In the genomic region with DNA sequence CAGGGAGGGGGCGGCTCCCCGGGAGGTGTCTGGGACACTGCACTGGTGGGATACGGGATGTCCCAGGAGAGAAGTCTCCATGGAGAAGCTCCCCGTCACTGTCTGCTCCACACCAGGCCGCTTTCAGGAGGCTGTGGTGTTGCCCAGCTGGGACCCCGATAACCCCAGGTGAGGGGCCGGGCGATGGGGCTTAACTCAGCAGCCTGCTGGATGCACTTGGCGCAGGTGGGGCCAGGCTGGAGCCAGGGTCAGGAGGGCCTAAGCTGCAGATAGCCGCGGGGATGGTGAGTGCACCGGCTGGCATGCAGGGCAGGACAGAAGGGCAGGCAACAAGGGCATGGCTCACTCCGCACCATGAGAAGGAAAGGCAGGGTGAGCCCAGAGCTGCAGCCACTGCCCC, we compare ENCODE assay signal across 20 cellular contexts.
"Had no signal": no experiment of that assay in that cellular context is flagged by ENCODE, and none has a peak within 500 bp of the region (broad histone marks: within the 10 kb centered on the region; RNA-seq: fewer than 3 reads in every experiment).

No MANE protein-coding gene starts in this region.

- H3K27me3 ChIP-seq: gastrocnemius medialis, ovary, testis, tibial nerve had no signal

- H3K36me3 Mint-ChIP-seq: naive thymus-derived CD8-positive, alpha-beta T cell; stimulated activated memory B cell treated with anti-CD40 and anti-IgM and Interleukin-4, amounts not matched to agents 10 μg/mL and 1 μg/mL and 100 μg/mL, for 72 hours had no signal

- H3K9me3 Mint-ChIP-seq: dendritic cell treated with granulocyte-macrophage colony-stimulating factor and Interleukin-4, amounts not matched to agents 40 ng/mL and 50 ng/mL, for 4 days; stimulated activated naive CD8-positive, alpha-beta T cell treated with anti-CD3 and anti-CD28 coated beads, Interleukin-15, Interleukin-2, amounts not matched to agents 100 ng/mL and 50 ng/mL, for 24 hours had no signal

- H3K4me1 Mint-ChIP-seq: naive thymus-derived CD8-positive, alpha-beta T cell; stimulated activated memory B cell treated with anti-CD40 and anti-IgM and Interleukin-4, amounts not matched to agents 10 μg/mL and 1 μg/mL and 100 μg/mL, for 72 hours had no signal

- H3K27ac Mint-ChIP-seq: dendritic cell treated with granulocyte-macrophage colony-stimulating factor and Interleukin-4, amounts not matched to agents 40 ng/mL and 50 ng/mL, for 4 days; effector memory CD8-positive, alpha-beta T cell; naive thymus-derived CD8-positive, alpha-beta T cell; stimulated activated memory B cell treated with anti-CD40 and anti-IgM and Interleukin-4, amounts not matched to agents 10 μg/mL and 1 μg/mL and 100 μg/mL, for 72 hours; stimulated activated naive CD8-positive, alpha-beta T cell treated with anti-CD3 and anti-CD28 coated beads, Interleukin-15, Interleukin-2, amounts not matched to agents 100 ng/mL and 50 ng/mL, for 24 hours had no signal

- H3K9me3 ChIP-seq: esophagus muscularis mucosa, gastrocnemius medialis, ovary, testis, tibial nerve had no signal

- H3K36me3 ChIP-seq: esophagus muscularis mucosa, gastrocnemius medialis, ovary, tibial nerve had no signal

- DNase-seq: caudate nucleus; effector memory CD8-positive, alpha-beta T cell; gastrocnemius medialis; left colon; left ventricle myocardium superior; mammary epithelial cell; naive thymus-derived CD8-positive, alpha-beta T cell; ovary; right cardiac atrium; stimulated activated CD4-positive, alpha-beta T cell treated with anti-CD3 and anti-CD28 coated beads, Interleukin-4, amount 100 ng/mL, for 1 hour; stimulated activated CD8-positive, alpha-beta memory T cell treated with anti-CD3 and anti-CD28 coated beads, Interleukin-4, amount 100 ng/mL, for 48 hours; testis had no signal

- H3K27me3 Mint-ChIP-seq: dendritic cell treated with granulocyte-macrophage colony-stimulating factor and Interleukin-4, amounts not matched to agents 40 ng/mL and 50 ng/mL, for 4 days; effector memory CD8-positive, alpha-beta T cell; naive thymus-derived CD8-positive, alpha-beta T cell; stimulated activated memory B cell treated with anti-CD40 and anti-IgM and Interleukin-4, amounts not matched to agents 10 μg/mL and 1 μg/mL and 100 μg/mL, for 72 hours; stimulated activated naive CD8-positive, alpha-beta T cell treated with anti-CD3 and anti-CD28 coated beads, Interleukin-15, Interleukin-2, amounts not matched to agents 100 ng/mL and 50 ng/mL, for 24 hours had no signal

- H3K4me3 Mint-ChIP-seq: dendritic cell treated with granulocyte-macrophage colony-stimulating factor and Interleukin-4, amounts not matched to agents 40 ng/mL and 50 ng/mL, for 4 days; effector memory CD8-positive, alpha-beta T cell; naive thymus-derived CD8-positive, alpha-beta T cell; stimulated activated memory B cell treated with anti-CD40 and anti-IgM and Interleukin-4, amounts not matched to agents 10 μg/mL and 1 μg/mL and 100 μg/mL, for 72 hours; stimulated activated naive CD8-positive, alpha-beta T cell treated with anti-CD3 and anti-CD28 coated beads, Interleukin-15, Interleukin-2, amounts not matched to agents 100 ng/mL and 50 ng/mL, for 24 hours had no signal

- H3K4me3 ChIP-seq: esophagus muscularis mucosa, gastrocnemius medialis, mucosa of descending colon, ovary, smooth muscle cell, testis, tibial nerve had no signal

- H3K27ac ChIP-seq: epithelial cell of prostate, esophagus muscularis mucosa, gastrocnemius medialis, ovary, testis, tibial nerve had no signal

- H3K4me1 ChIP-seq: esophagus muscularis mucosa, gastrocnemius medialis, testis, tibial nerve had no signal

- ATAC-seq: effector memory CD8-positive, alpha-beta T cell; gastrocnemius medialis; left colon; left ventricle myocardium superior; mucosa of descending colon; naive thymus-derived CD8-positive, alpha-beta T cell; right cardiac atrium; stimulated activated memory B cell treated with anti-CD40 and anti-IgM and Interleukin-4, amounts not matched to agents 10 μg/mL and 1 μg/mL and 100 μg/mL, for 72 hours had no signal
